Comparison of ENCODE assay signal across 8 cellular contexts in genomic region chr21:26845066-26845749, GRCh38. TPM values are rescaled to one million over a fixed set of nuclear protein-coding genes. Genes with fewer than 3 reads are reported as not detected.
A peak's percentile ranks its signal among the peaks of the same experiment; 100 is the strongest.
DNase-seq lines count a peak whose midpoint lies in the region; ATAC-seq and TF ChIP-seq lines count a peak whose summit lies in the region.

Gene ADAMTS1, minus strand, starts transcription at chr21:26845409. Its CDS starts 455 bp downstream, at chr21:26844954.

- CTCF ChIA-PET in CD4-positive, alpha-beta T cell (lab: Charles Lee): no interaction called here
- CTCF ChIA-PET in activated CD4-positive, alpha-beta memory T cell treated with anti-CD3 and anti-CD28 coated beads, Interleukin-2, amount 10 ng/mL, durations not matched to agents 7 days and 5 days (lab: Charles Lee): interaction anchor here (0.6 kb wide), 1 partner anchor 1155 kb away, joined by 4 read pairs; no protein-coding TSS in a partner anchor

- no peaks in the 10 kb centered on the region for H3K36me3 Mint-ChIP-seq in CD4-positive, alpha-beta T cell (ENCODE audit: low read depth)
- no peaks in the 10 kb centered on the region for H3K36me3 Mint-ChIP-seq in IgD-negative memory B cell
- peaks cover 4% of the 10 kb centered on the region for H3K36me3 Mint-ChIP-seq in activated CD4-positive, alpha-beta memory T cell treated with anti-CD3 and anti-CD28 coated beads, Interleukin-2, amount 10 ng/mL, durations not matched to agents 7 days and 5 days (ENCODE audit: low read depth)

- H2AFZ ChIP-seq in fibroblast of lung (ENCODE audit: low read length): peak within 1 kb of the TSS; percentile 62

- peak; percentile 90 to 97 for TF ChIP-seq POLR2A in tibial nerve (IDR thresholded peaks at IDR 0.05)

- peaks cover 11% of the 10 kb centered on the region for H3K36me3 ChIP-seq in fibroblast of lung (ENCODE audit: control insufficient read depth, insufficient read depth, low read length)
- H3K36me3 ChIP-seq in mucosa of descending colon (ENCODE audit: low read depth): no peaks in the 10 kb centered on the region
- peaks cover 0 to 27% (median 0%) of the 10 kb centered on the region in 3 donors for H3K36me3 ChIP-seq in tibial nerve

- peaks cover 4% of the 10 kb centered on the region for H3K4me1 ChIP-seq in fibroblast of lung (ENCODE audit: control insufficient read depth, extremely low read depth, insufficient read depth, low read length)
- peaks cover 33% of the 10 kb centered on the region for H3K4me1 ChIP-seq in mucosa of descending colon (ENCODE audit: low read depth)
- H3K4me1 ChIP-seq in tibial nerve: peaks cover 0 to 46% (median 4%) of the 10 kb centered on the region in 4 donors

- peak within 1 kb of the TSS; percentile 84 for H3K4me3 Mint-ChIP-seq in CD4-positive, alpha-beta T cell
- H3K4me3 Mint-ChIP-seq in IgD-negative memory B cell: peak within 1 kb of the TSS in 3 of 4 donors; percentile 68 to 91 (median 70)
- H3K4me3 Mint-ChIP-seq in activated CD4-positive, alpha-beta memory T cell treated with anti-CD3 and anti-CD28 coated beads, Interleukin-2, amount 10 ng/mL, durations not matched to agents 7 days and 5 days: peak within 1 kb of the TSS; percentile 67

- no peak for TF ChIP-seq CTCF in CD4-positive, alpha-beta T cell (IDR thresholded peaks at IDR 0.05)
- no peak for TF ChIP-seq CTCF in fibroblast of lung (conservative IDR thresholded peaks at IDR 0.05 in 1 of 2, IDR thresholded peaks at IDR 0.05 in 1 of 2; ENCODE audit: low read depth in 1 of 2, low read length in 2 of 2)
- no peak for TF ChIP-seq CTCF in mucosa of descending colon (IDR thresholded peaks at IDR 0.05)
- peak in 3 of 5 experiments; percentile 33 to 45 (median 33) for TF ChIP-seq CTCF in tibial nerve (IDR thresholded peaks at IDR 0.05)

- POLR2A ChIA-PET in CD4-positive, alpha-beta T cell (lab: Charles Lee): no interaction called here
- POLR2A ChIA-PET in activated CD4-positive, alpha-beta memory T cell treated with anti-CD3 and anti-CD28 coated beads, Interleukin-2, amount 10 ng/mL, durations not matched to agents 7 days and 5 days (lab: Charles Lee): interaction anchor here (1.4 kb wide), 1 partner anchor 12 kb away, joined by 3 read pairs; no protein-coding TSS in a partner anchor

- H3K79me2 ChIP-seq in fibroblast of lung (ENCODE audit: control insufficient read depth, insufficient read depth, low read length): peaks cover 45% of the 10 kb centered on the region

- H3K4me3 ChIP-seq in fibroblast of lung (replicated peaks in 1 of 4; ENCODE audit: control extremely low read depth in 1 of 4, insufficient read depth in 1 of 4, low read depth in 3 of 4, low read length in 4 of 4) (peak within 1 kb of the TSS; percentile 80 to 99 (median 91)), mucosa of descending colon (peak within 1 kb of the TSS; percentile 30), tibial nerve (peak within 1 kb of the TSS; percentile 59 to 97 (median 76))

- peaks cover 2% of the 10 kb centered on the region for H3K9me3 Mint-ChIP-seq in CD4-positive, alpha-beta T cell
- H3K9me3 Mint-ChIP-seq in IgD-negative memory B cell: peaks cover 0 to 6% (median 2%) of the 10 kb centered on the region in 3 donors
- H3K9me3 Mint-ChIP-seq in activated CD4-positive, alpha-beta memory T cell treated with anti-CD3 and anti-CD28 coated beads, Interleukin-2, amount 10 ng/mL, durations not matched to agents 7 days and 5 days: no peaks in the 10 kb centered on the region

- no peak for DNase-seq in CD4-positive, alpha-beta T cell
- no peak for DNase-seq in activated CD4-positive, alpha-beta memory T cell treated with anti-CD3 and anti-CD28 coated beads, Interleukin-2, amount 10 ng/mL, durations not matched to agents 7 days and 5 days
- DNase-seq in fibroblast of lung (ENCODE audit: low read depth in 2 of 2) (peak; percentile 70 to 96), mucosa of descending colon (peak; percentile 59 to 84 (median 77)), tibial nerve (ENCODE audit: low spot score in 2 of 2) (peak; percentile 91 to 93), NCI-H1105 (lab: John Stamatoyannopoulos, UW) (no peak)

- peak within 1 kb of the TSS; percentile 94 for H3K4me2 ChIP-seq in fibroblast of lung (ENCODE audit: extremely low read depth, insufficient read depth, low read length)

- peaks cover 81% of the 10 kb centered on the region for H3K27me3 Mint-ChIP-seq in CD4-positive, alpha-beta T cell
- peaks cover 53% of the 10 kb centered on the region for H3K27me3 Mint-ChIP-seq in IgD-negative memory B cell
- peaks cover 66% of the 10 kb centered on the region for H3K27me3 Mint-ChIP-seq in activated CD4-positive, alpha-beta memory T cell treated with anti-CD3 and anti-CD28 coated beads, Interleukin-2, amount 10 ng/mL, durations not matched to agents 7 days and 5 days

- H3K9me3 ChIP-seq in CD4-positive, alpha-beta T cell (ENCODE audit: control insufficient read depth, low read length): no peaks in the 10 kb centered on the region
- H3K9me3 ChIP-seq in fibroblast of lung (ENCODE audit: control insufficient read depth, insufficient read depth, low read depth, low read length) (no peaks in the 10 kb centered on the region), mucosa of descending colon (no peaks in the 10 kb centered on the region), tibial nerve (no peaks in the 10 kb centered on the region)

- no peak within 1 kb of the TSS for H3K27ac Mint-ChIP-seq in CD4-positive, alpha-beta T cell
- H3K27ac Mint-ChIP-seq in IgD-negative memory B cell: peak within 1 kb of the TSS in 1 of 3 donors; percentile 39
- H3K27ac Mint-ChIP-seq in activated CD4-positive, alpha-beta memory T cell treated with anti-CD3 and anti-CD28 coated beads, Interleukin-2, amount 10 ng/mL, durations not matched to agents 7 days and 5 days: peak within 1 kb of the TSS; percentile 61

- peaks cover 35% of the 10 kb centered on the region for H3K4me1 Mint-ChIP-seq in CD4-positive, alpha-beta T cell (ENCODE audit: low read depth)
- H3K4me1 Mint-ChIP-seq in IgD-negative memory B cell: peaks cover 8 to 23% (median 9%) of the 10 kb centered on the region in 3 donors
- peaks cover 33% of the 10 kb centered on the region for H3K4me1 Mint-ChIP-seq in activated CD4-positive, alpha-beta memory T cell treated with anti-CD3 and anti-CD28 coated beads, Interleukin-2, amount 10 ng/mL, durations not matched to agents 7 days and 5 days

- ATAC-seq in CD4-positive, alpha-beta T cell (ENCODE audit: poor library complexity): no peak
- ATAC-seq in mucosa of descending colon: peak; percentile 52
- ATAC-seq in HG03095 (IDR thresholded peaks at IDR 0.05; ENCODE audit: unreplicated experiment): no peak

- H3K27ac ChIP-seq in CD4-positive, alpha-beta T cell (ENCODE audit: low read depth, low read length): no peak within 1 kb of the TSS
- H3K27ac ChIP-seq in fibroblast of lung (ENCODE audit: insufficient read depth, low read length) (peak within 1 kb of the TSS; percentile 96), tibial nerve (peak within 1 kb of the TSS; percentile 87 to 99 (median 93))

- peak; percentile 24 to 100 for TF ChIP-seq EP300 in tibial nerve (IDR thresholded peaks at IDR 0.05)

- peaks cover 8% of the 10 kb centered on the region for H4K20me1 ChIP-seq in fibroblast of lung (ENCODE audit: control insufficient read depth, extremely low read depth, insufficient read depth, low read length)

- H3K9ac ChIP-seq in fibroblast of lung (ENCODE audit: insufficient read depth, low read length): peak within 1 kb of the TSS; percentile 95

- intact Hi-C loops in CD4-positive, alpha-beta T cell (cut with DNase I, micrococcal nuclease): loop anchor here in 1 of 2 experiments (5.0 kb wide), 1 partner anchor 857 kb away; no protein-coding TSS in a partner anchor
- intact Hi-C loops in mucosa of descending colon (cut with DNase I, micrococcal nuclease): loop anchor here in 1 of 2 donors (10.0 kb wide), 1 partner anchor 1900 kb away; no protein-coding TSS in a partner anchor

- WGBS in tibial nerve, 2 donors: 0 to 1% methylated on average over 46 to 52 of the region's 54 CpGs

- peaks cover 60% of the 10 kb centered on the region for H3K27me3 ChIP-seq in CD4-positive, alpha-beta T cell (ENCODE audit: control insufficient read depth, insufficient read depth, low read length)
- no peaks in the 10 kb centered on the region for H3K27me3 ChIP-seq in fibroblast of lung (ENCODE audit: control insufficient read depth, insufficient read depth, low read length)
- H3K27me3 ChIP-seq in tibial nerve: no peaks in the 10 kb centered on the region

RNA-seq across cellular contexts. Expression of gene ADAMTS1, which starts in this region (rescaled TPM):
- total RNA-seq in CD4-positive, alpha-beta T cell: under 1 TPM; 0.08 to 0.25 TPM
- polyA plus RNA-seq in IgD-negative memory B cell (not detected), fibroblast of lung (200 and 208 TPM in 2 replicates)
- total RNA-seq in activated CD4-positive, alpha-beta memory T cell treated with anti-CD3 and anti-CD28 coated beads, Interleukin-2, amount 10 ng/mL, durations not matched to agents 7 days and 5 days: 1 to 10 TPM; 1.2 to 1.4 TPM
- total RNA-seq in fibroblast of lung (186 and 199 TPM in 2 replicates), mucosa of descending colon (10 to 100 TPM in 2 of 3 donors, 1 to 10 TPM in 1; 5.2 to 59.3 (median 43.9) TPM), tibial nerve (100 to 1,000 TPM; 232 to 412 (median 327) TPM)
- 119 and 123 TPM in 2 replicates for polyA plus RNA-seq in fibroblast of lung (2012)
- 886 and 1,145 TPM in 2 replicates for polyA minus RNA-seq in fibroblast of lung (ENCODE audit: low replicate concordance)

Comparison
In these comparisons a context has a peak if more than half of its experiments do, and no peak if none do; other contexts are left out.
1. RNA of gene ADAMTS1 (polyA plus RNA-seq): 119 to 208 TPM in fibroblast of lung; not detected in IgD-negative memory B cell (single experiment); every median in the first group is over 100 times any median in the second.
2. DNase-seq: peak in fibroblast of lung (2 of 2), mucosa of descending colon (3 of 3) and tibial nerve (2 of 2); none in CD4-positive, alpha-beta T cell (0 of 10), activated CD4-positive, alpha-beta memory T cell treated with anti-CD3 and anti-CD28 coated beads, Interleukin-2, amount 10 ng/mL, durations not matched to agents 7 days and 5 days (single experiment) and NCI-H1105 (single experiment).
3. CTCF ChIP-seq: peak in tibial nerve (3 of 5); none in CD4-positive, alpha-beta T cell (single experiment), fibroblast of lung (0 of 2) and mucosa of descending colon (single experiment).
4. H3K4me3 ChIP-seq: peak in every context shown above with its lines; median percentile 91 in fibroblast of lung; 76 in tibial nerve; 30 in mucosa of descending colon.
5. Peak in every context shown above with its lines, with median percentiles within 50 percentile points of each other: H3K4me3 Mint-ChIP-seq.